In genomic region chr4:125758438-125758837, GRCh38 we compare ENCODE assay signal across 25 cellular contexts.
"Had no signal": no experiment of that assay in that cellular context is flagged by ENCODE, and none has a peak within 500 bp of the region (broad histone marks: within the 10 kb centered on the region; RNA-seq: fewer than 3 reads in every experiment).

No MANE protein-coding gene starts in this region.

- DNase-seq: dermis blood vessel endothelial cell; dorsolateral prefrontal cortex; effector CD4-positive, alpha-beta T cell; effector memory CD4-positive, alpha-beta T cell; erythroblast; esophagus squamous epithelium; foreskin fibroblast; foreskin melanocyte; gastrocnemius medialis; glutamatergic neuron; head of caudate nucleus; heart right ventricle; hypothalamus; immature natural killer cell; islet precursor cell; left cardiac atrium; left lung; left ventricle myocardium superior; lower lobe of right lung; mesenchymal stem cell; mucosa of descending colon; naive B cell; naive thymus-derived CD8-positive, alpha-beta T cell had no signal

- H3K9me3 ChIP-seq: esophagus squamous epithelium, gastrocnemius medialis, heart right ventricle, left lung, lower lobe of right lung, mucosa of descending colon had no signal

- H3K4me3 ChIP-seq: coronary artery, dorsolateral prefrontal cortex, esophagus squamous epithelium, gastrocnemius medialis, heart right ventricle, left lung, lower lobe of right lung, mucosa of descending colon had no signal

- H3K36me3 ChIP-seq: esophagus squamous epithelium, gastrocnemius medialis, heart right ventricle, left lung, lower lobe of right lung had no signal

- H3K4me1 ChIP-seq: esophagus squamous epithelium, gastrocnemius medialis, heart right ventricle, left lung, lower lobe of right lung had no signal

- H3K27me3 ChIP-seq: esophagus squamous epithelium, gastrocnemius medialis, heart right ventricle, left lung had no signal

- H3K27ac ChIP-seq: coronary artery, dorsolateral prefrontal cortex, epithelial cell of prostate, esophagus squamous epithelium, gastrocnemius medialis, heart right ventricle, left lung, lower lobe of right lung had no signal
